Comparison of ENCODE assay signal across 9 cellular contexts in genomic region chr6:30206799-30207618, GRCh38. TPM values are rescaled to one million over a fixed set of nuclear protein-coding genes. Genes with fewer than 3 reads are reported as not detected.
A peak's percentile ranks its signal among the peaks of the same experiment; 100 is the strongest.
DNase-seq lines count a peak whose midpoint lies in the region; ATAC-seq and TF ChIP-seq lines count a peak whose summit lies in the region.
"Had no signal": no experiment of that assay in that cellular context is flagged by ENCODE, and none has a peak within 500 bp of the region (broad histone marks: within the 10 kb centered on the region; RNA-seq: fewer than 3 reads in every experiment).

No MANE protein-coding gene starts in this region.

- H3K36me3 ChIP-seq in breast epithelium: no peaks in the 10 kb centered on the region
- peaks cover 14% of the 10 kb centered on the region for H3K36me3 ChIP-seq in skeletal muscle satellite cell (ENCODE audit: insufficient read depth, low read length)

- H3K4me3 ChIP-seq in breast epithelium: peak overlapping the region in 2 of 3 donors; percentile 7 to 50
- H3K4me3 ChIP-seq in skeletal muscle satellite cell (ENCODE audit: low read length): no peak overlapping the region
- H3K4me3 ChIP-seq in dorsolateral prefrontal cortex: no peak overlapping the region
- H3K4me3 ChIP-seq: skin epidermis had no signal

- peak overlapping the region; percentile 64 for H3K27ac Mint-ChIP-seq in HFFc6

- intact Hi-C loops in breast epithelium (cut with DNase I; ENCODE audit: low total_unique reads): no loop called here
- intact Hi-C loops in dorsolateral prefrontal cortex (cut with DNase I): loop anchor here in 1 of 2 donors (2.0 kb wide), 1 partner anchor 118 kb away; no protein-coding TSS in a partner anchor

- DNase-seq in HFFc6 (peak; percentile 20), breast epithelium (ENCODE audit: low spot score in 2 of 2) (peak in 1 of 2 donors; percentile 64), iPS-NIHi7 (ENCODE audit: extremely low spot score) (peak; percentile 35), SIG-M5 treated with dmso at 0.1 percent for 504 hours (lab: John Stamatoyannopoulos, UW; ENCODE audit: unreplicated experiment) (no peak), dorsolateral prefrontal cortex (no peak)

- no peak for ATAC-seq in HG03432 (IDR thresholded peaks at IDR 0.05; ENCODE audit: unreplicated experiment)
- no peak for ATAC-seq in GM21717 (IDR thresholded peaks at IDR 0.05; ENCODE audit: unreplicated experiment)

- H3K27ac ChIP-seq in breast epithelium: peak overlapping the region; percentile 75 to 89
- H3K27ac ChIP-seq in dorsolateral prefrontal cortex: peak overlapping the region in 17 of 59 donors; percentile 3 to 59 (median 28)

- H3K4me1 Mint-ChIP-seq in HFFc6 (ENCODE audit: low read depth): peaks cover 57% of the 10 kb centered on the region

- H3K9me3 Mint-ChIP-seq in HFFc6: no peaks in the 10 kb centered on the region

- H3K4me2 ChIP-seq in skeletal muscle satellite cell (ENCODE audit: low read length): peak overlapping the region; percentile 42

- no peaks in the 10 kb centered on the region for H3K9me3 ChIP-seq in breast epithelium
- H3K9me3 ChIP-seq in skeletal muscle satellite cell (replicated peaks; ENCODE audit: low read length): no peaks in the 10 kb centered on the region

- no peak overlapping the region for H3K9ac ChIP-seq in skeletal muscle satellite cell (ENCODE audit: low read depth, low read length)

- H3K4me3 Mint-ChIP-seq in HFFc6: peak overlapping the region; percentile 32

- TF ChIP-seq CTCF in HFFc6 (IDR thresholded peaks at IDR 0.05) (no peak), breast epithelium (IDR thresholded peaks at IDR 0.05) (peak in 1 of 3 donors; percentile 15), dorsolateral prefrontal cortex (IDR thresholded peaks at IDR 0.05 in 54 of 56, conservative IDR thresholded peaks at IDR 0.05 in 2 of 56; ENCODE audit: low read depth in 1 of 56, partially characterized antibody in 56 of 56) (no peak)

- peaks cover 0 to 32% of the 10 kb centered on the region in 2 donors for H3K4me1 ChIP-seq in breast epithelium
- peaks cover 38% of the 10 kb centered on the region for H3K4me1 ChIP-seq in skeletal muscle satellite cell (ENCODE audit: control insufficient read depth, insufficient read depth, low read length)

- no peaks in the 10 kb centered on the region for H3K27me3 ChIP-seq in breast epithelium
- no peaks in the 10 kb centered on the region for H3K27me3 ChIP-seq in skeletal muscle satellite cell (ENCODE audit: control insufficient read depth, insufficient read depth, low read length)
- no peaks in the 10 kb centered on the region for H3K27me3 ChIP-seq in dorsolateral prefrontal cortex

- no peak for TF ChIP-seq POLR2A in breast epithelium (IDR thresholded peaks at IDR 0.05)

- H3K27me3 Mint-ChIP-seq in HFFc6 (ENCODE audit: insufficient read depth): peaks cover 2% of the 10 kb centered on the region; the same call in 1 of the 2 replicates

- H3K36me3 Mint-ChIP-seq in HFFc6 (ENCODE audit: low read depth): no peaks in the 10 kb centered on the region

RNA-seq across cellular contexts. Expression of gene TRIM26, which starts 6.2 kb away (rescaled TPM):
- 10 to 100 TPM; 29.4 to 34.4 (median 32.2) TPM for total RNA-seq in HFFc6 (2021; fragmentation: NEBNext Ultra II Directional; extraction: Animal tissue kit (Norgen Biotek cat#: 25700))
- total RNA-seq in breast epithelium: 10 to 100 TPM; 31.7 to 66.2 (median 47.5) TPM
- total RNA-seq in skeletal muscle satellite cell (2012; rRNA removed): 19.9 and 21.0 TPM in 2 replicates
- 10 to 100 TPM; 22.4 to 51.1 (median 31.6) TPM for total RNA-seq in dorsolateral prefrontal cortex

RNA-seq across cellular contexts. Expression of gene TRIM15, which starts 43.7 kb away (rescaled TPM):
- not detected for total RNA-seq in HFFc6 (2021; fragmentation: NEBNext Ultra II Directional; extraction: Animal tissue kit (Norgen Biotek cat#: 25700))
- total RNA-seq in breast epithelium (under 1 TPM in 1 of 3 donors, not detected in 2; 0.33 TPM), dorsolateral prefrontal cortex (not detected)
- not detected in 2 replicates for total RNA-seq in skeletal muscle satellite cell (2012; rRNA removed)

RNA-seq across cellular contexts. Expression of gene TRIM10, which starts 46.0 kb away (rescaled TPM):
- not detected for total RNA-seq in HFFc6 (2021; fragmentation: NEBNext Ultra II Directional; extraction: Animal tissue kit (Norgen Biotek cat#: 25700))
- total RNA-seq in breast epithelium: not detected
- not detected in 2 replicates for total RNA-seq in skeletal muscle satellite cell (2012; rRNA removed)
- total RNA-seq in dorsolateral prefrontal cortex: under 1 TPM in 5 of 120 experiments, not detected in 115; 0.15 to 0.22 (median 0.18) TPM

Comparison
In these comparisons a context has a peak if more than half of its experiments do, and no peak if none do; other contexts are left out.
1. DNase-seq: peak in HFFc6 (single experiment) and iPS-NIHi7 (single experiment); none in SIG-M5 treated with dmso at 0.1 percent for 504 hours (single experiment) and dorsolateral prefrontal cortex (0 of 10).
2. H3K4me3 ChIP-seq: peak in breast epithelium (2 of 3); none in skeletal muscle satellite cell (single experiment) and dorsolateral prefrontal cortex (0 of 59).